1 cellular context compared by ENCODE assay signal in genomic region chr20:8114612-8115011, GRCh38.
TF ChIP-seq lines count a peak whose summit lies in the region.

No MANE protein-coding gene starts in this region.

TF ChIP-seq in HepG2, 621 proteins besides CTCF, POLR2A, EP300 and RAD21 (continued from another document):
- TF ChIP-seq ZNF687 (CRISPR knock-in tag; IDR thresholded peaks at IDR 0.05), result peak; percentile 81
- peak; percentile 35; the same call in 1 of the 2 replicates for TF ChIP-seq THAP9 (CRISPR knock-in tag; IDR thresholded peaks at IDR 0.05; ENCODE audit: borderline replicate concordance)
- peak; percentile 35; the same call in 1 of the 2 replicates for TF ChIP-seq ZNF598 (CRISPR knock-in tag; IDR thresholded peaks at IDR 0.05; ENCODE audit: borderline replicate concordance)
- peak; percentile 74; the same call in 1 of the 2 replicates for TF ChIP-seq SAP130 (CRISPR knock-in tag; IDR thresholded peaks at IDR 0.05; ENCODE audit: low read depth)
- TF ChIP-seq HDAC2 (CRISPR knock-in tag; IDR thresholded peaks at IDR 0.05), result 0 out of 2 replicates have a peak, but pooled peaks have one; percentile 10
